In genomic region chr6:33695451-33695855, GRCh38 we compare ENCODE assay signal across 11 cellular contexts. TPM values are rescaled to one million over a fixed set of nuclear protein-coding genes. Genes with fewer than 3 reads are reported as not detected.
DNase-seq lines count a peak whose midpoint lies in the region; ATAC-seq and TF ChIP-seq lines count a peak whose summit lies in the region.
"Had no signal": no experiment of that assay in that cellular context is flagged by ENCODE, and none has a peak within 500 bp of the region (broad histone marks: within the 10 kb centered on the region; RNA-seq: fewer than 3 reads in every experiment).

No MANE protein-coding gene starts in this region.

- TF ChIP-seq CTCF in Panc1 (IDR thresholded peaks at IDR 0.05), result no peak

- no peaks in the 10 kb centered on the region for H3K27me3 ChIP-seq in H7 (ENCODE audit: control insufficient read depth, insufficient read depth, low read length)
- H3K27me3 ChIP-seq in Panc1 (ENCODE audit: control insufficient read depth, insufficient read depth, low read length), result no peaks in the 10 kb centered on the region

- H3K27ac ChIP-seq in Panc1 (ENCODE audit: low read length) (peak overlapping the region; percentile 65), epithelial cell of prostate (peak overlapping the region; percentile 88), skin epidermis (peak overlapping the region in 18 of 21 experiments; percentile 26 to 91 (median 75))

- in situ Hi-C loops in Panc1 (cut with HindIII; ENCODE audit: low pct_unique_long_range_greater_than_20kb, low sequenced_read_pairs), result no loop called here

- peaks cover 37% of the 10 kb centered on the region for H3K36me3 ChIP-seq in H7 (replicated peaks; ENCODE audit: control insufficient read depth, insufficient read depth, low read length)
- H3K36me3 ChIP-seq in Panc1 (ENCODE audit: control insufficient read depth, insufficient read depth, low read length), result peaks cover 7% of the 10 kb centered on the region; the same call in 1 of the 2 replicates

- POLR2A ChIA-PET in Panc1 (lab: Charles Lee), result no interaction called here

- H3K4me1 ChIP-seq in Panc1 (ENCODE audit: control insufficient read depth, insufficient read depth, low read length), result peaks cover 44% of the 10 kb centered on the region

- intact Hi-C loops in Panc1 (cut with micrococcal nuclease; ENCODE audit: unreplicated experiment), result no loop called here

- CTCF ChIA-PET in Panc1 (lab: Charles Lee), result interaction anchor here (0.6 kb wide), 1 partner anchor 16 kb away, joined by 3 read pairs; the partner anchor contains the start of gene UQCC2

- BruUV-seq in Panc1 (replicated peaks; lab: Mats Ljungman, UMichigan), result no TSS peak

- DNase-seq in H7 (peak; percentile 35), Panc1 (ENCODE audit: low read depth, low spot score) (no peak), epithelial cell of prostate (ENCODE audit: low read depth, low spot score) (no peak), AML-193 (lab: John Stamatoyannopoulos, UW) (no peak)
- DNase-seq: foreskin melanocyte, NCI-H1417 treated with DMSO at 0.1 percent for 48 hours had no signal

- no peaks in the 10 kb centered on the region for H3K9me3 ChIP-seq in Panc1 (ENCODE audit: control insufficient read depth, insufficient read depth, low read depth, low read length)

- ATAC-seq in Panc1, result no peak
- ATAC-seq in GM18909 (IDR thresholded peaks at IDR 0.05; ENCODE audit: poor library complexity, unreplicated experiment), result no peak
- ATAC-seq in HG03039 (IDR thresholded peaks at IDR 0.05; ENCODE audit: unreplicated experiment), result no peak

- H3K4me3 ChIP-seq in H7 (ENCODE audit: insufficient read depth, low read depth, low read length) (no peak overlapping the region), Panc1 (ENCODE audit: low read depth in 2 of 2, low read length in 2 of 2) (no peak overlapping the region), skin epidermis (no peak overlapping the region)

RNA-seq across cellular contexts. Expression of gene UQCC2, which starts 16.0 kb away (rescaled TPM):
- total RNA-seq in H7 (2014; rRNA removed; shearing (Covaris generic)), result 67.1 and 93.6 TPM in 2 replicates
- 135 TPM for total RNA-seq in Panc1 (2021; ENCODE audit: unreplicated experiment)
- 173 TPM for polyA plus RNA-seq in Panc1 (2012; ENCODE audit: insufficient read length)

RNA-seq across cellular contexts. Expression of gene IP6K3, which starts 51.3 kb away (rescaled TPM):
- 0.07 TPM in 1 of 2 replicates, not detected in the other for total RNA-seq in H7 (2014; rRNA removed; shearing (Covaris generic))
- total RNA-seq in Panc1 (2021; ENCODE audit: unreplicated experiment), result not detected
- not detected for polyA plus RNA-seq in Panc1 (2012; ENCODE audit: insufficient read length)
- total RNA-seq: T-helper 1 cell treated with Interleukin-12 subunit alpha and Interleukin-12 subunit beta and Interleukin-4 antibody, amounts not matched to agents 30 ng/mL and 1 ng/mL, for 36 hours had no signal
- polyA plus RNA-seq: neural cell had no signal
